In the genomic region with DNA sequence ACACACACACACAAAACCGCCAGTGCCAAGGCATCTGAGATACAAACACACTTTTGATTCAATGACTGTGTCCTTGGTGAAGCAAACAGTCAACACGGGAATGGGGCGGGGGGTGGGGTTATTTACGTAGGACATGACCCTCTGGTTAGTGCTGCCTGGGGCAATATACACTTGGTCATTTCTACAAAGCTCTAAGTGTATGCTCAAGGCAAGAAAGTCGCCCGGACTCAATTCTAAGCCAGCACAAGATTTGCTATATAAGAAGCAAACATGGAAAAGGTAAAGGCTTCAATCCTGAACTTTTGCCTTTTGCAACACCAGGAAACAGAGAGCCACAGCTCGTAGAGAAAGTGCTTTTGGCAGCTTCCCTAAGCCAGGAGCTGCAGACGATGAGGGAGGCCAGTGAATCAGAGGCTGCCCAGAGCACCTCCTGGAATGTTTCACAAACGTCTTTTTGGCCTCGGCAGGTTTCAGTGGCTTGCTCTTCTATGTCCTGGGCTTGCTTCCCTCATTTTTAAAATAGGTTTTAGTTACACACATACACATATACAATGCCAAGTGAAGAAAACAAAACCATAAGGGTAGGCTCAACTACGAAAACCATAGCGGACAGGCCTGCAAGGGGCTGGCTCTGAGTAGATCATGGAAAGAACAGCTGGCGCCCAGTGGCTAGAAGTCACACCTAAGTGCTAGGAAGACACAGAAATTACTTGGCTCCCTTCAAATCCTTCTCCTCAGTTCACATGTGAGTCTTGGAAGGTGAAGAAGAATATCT, we compare ENCODE assay signal across 9 cellular contexts.
A peak's percentile ranks its signal among the peaks of the same experiment; 100 is the strongest.
DNase-seq lines count a peak whose midpoint lies in the region; ATAC-seq and TF ChIP-seq lines count a peak whose summit lies in the region.
"Had no signal": no experiment of that assay in that cellular context is flagged by ENCODE, and none has a peak within 500 bp of the region (broad histone marks: within the 10 kb centered on the region; RNA-seq: fewer than 3 reads in every experiment).

No MANE protein-coding gene starts in this region.

- H3K4me3 ChIP-seq in AG04449 (ENCODE audit: low read depth, low read length) (no peak overlapping the region), esophagus (ENCODE audit: low read depth in 1 of 2, low read length in 2 of 2) (no peak overlapping the region), mucosa of descending colon (no peak overlapping the region), lower leg skin (ENCODE audit: low read depth, poor library complexity, severe bottlenecking) (no peak overlapping the region)
- H3K4me3 ChIP-seq: BLaER1 treated with 17β-estradiol and CSF1 and Interleukin-3, amounts not matched to agents 10 nM and 100 nM had no signal

- TF ChIP-seq CTCF in AG04449 (IDR thresholded peaks at IDR 0.05; ENCODE audit: insufficient read depth, low read length, missing control alignments), result no peak
- TF ChIP-seq CTCF in mucosa of descending colon (IDR thresholded peaks at IDR 0.05), result no peak
- no peak for TF ChIP-seq CTCF in lower leg skin (IDR thresholded peaks at IDR 0.05)

- no peaks in the 10 kb centered on the region for H3K9me3 ChIP-seq in esophagus (ENCODE audit: control insufficient read depth in 2 of 2, insufficient read depth in 1 of 2, low read depth in 1 of 2, low read length in 1 of 2)
- H3K9me3 ChIP-seq in mucosa of descending colon, result no peaks in the 10 kb centered on the region
- H3K9me3 ChIP-seq: BLaER1 treated with 17β-estradiol and CSF1 and Interleukin-3, amounts not matched to agents 10 nM and 100 nM had no signal

- H3K27me3 ChIP-seq in esophagus (ENCODE audit: control insufficient read depth in 1 of 2, insufficient read depth in 2 of 2, low read length in 2 of 2), result no peaks in the 10 kb centered on the region
- H3K27me3 ChIP-seq: BLaER1 treated with 17β-estradiol and CSF1 and Interleukin-3, amounts not matched to agents 10 nM and 100 nM had no signal

- no peaks in the 10 kb centered on the region for H3K4me1 ChIP-seq in esophagus (ENCODE audit: control insufficient read depth in 2 of 2, insufficient read depth in 2 of 2, low read length in 1 of 2)
- H3K4me1 ChIP-seq in mucosa of descending colon (ENCODE audit: low read depth), result no peaks in the 10 kb centered on the region
- H3K4me1 ChIP-seq: BLaER1 treated with 17β-estradiol and CSF1 and Interleukin-3, amounts not matched to agents 10 nM and 100 nM had no signal

- CTCF ChIA-PET in AG04449 (lab: Yijun Ruan, JAX), result interaction anchor here (1.1 to 3.4 kb wide), 4 partner anchors 17 to 169 kb away, joined by 3 to 19 read pairs (median 10); no protein-coding TSS in a partner anchor

- ATAC-seq in mucosa of descending colon (peak; percentile 84), GM19023 (IDR thresholded peaks at IDR 0.05; ENCODE audit: unreplicated experiment) (no peak), HG02759 (IDR thresholded peaks at IDR 0.05; ENCODE audit: unreplicated experiment) (no peak)

- H3K27ac ChIP-seq in esophagus (ENCODE audit: low read depth in 2 of 2, low read length in 1 of 2), result peak overlapping the region; percentile 25 to 59
- H3K27ac ChIP-seq: BLaER1 treated with 17β-estradiol and CSF1 and Interleukin-3, amounts not matched to agents 10 nM and 100 nM had no signal

- DNase-seq in AG04449 (ENCODE audit: low read depth, low spot score), result peak; percentile 46
- DNase-seq in NCI-H774 (lab: John Stamatoyannopoulos, UW), result peak; percentile 19
- peak in 1 of 3 donors; percentile 19 for DNase-seq in mucosa of descending colon
- DNase-seq in lower leg skin (ENCODE audit: low spot score in 2 of 2), result no peak
- DNase-seq in DMS79 (lab: John Stamatoyannopoulos, UW), result no peak

- intact Hi-C loops in mucosa of descending colon (cut with DNase I, micrococcal nuclease), result no loop called here
- intact Hi-C loops in lower leg skin (cut with DNase I; ENCODE audit: low total_unique reads), result no loop called here

- WGBS in esophagus, 2 donors, result 45 to 47% methylated on average over 13 of the region's 13 CpGs
- WGBS in lower leg skin, 2 donors, result 56 to 64% methylated on average over 13 of the region's 13 CpGs

- TF ChIP-seq POLR2A in lower leg skin (IDR thresholded peaks at IDR 0.05), result no peak

- POLR2A ChIA-PET in AG04449 (lab: Yijun Ruan, JAX), result interaction anchor here (0.8 to 0.9 kb wide), 2 partner anchors 13 to 110 kb away, joined by 3 to 4 read pairs; partner anchors contain the start of gene WWTR1

- no peaks in the 10 kb centered on the region for H3K36me3 ChIP-seq in esophagus (ENCODE audit: control insufficient read depth in 2 of 2, insufficient read depth in 2 of 2, low read length in 1 of 2)
- H3K36me3 ChIP-seq in mucosa of descending colon (ENCODE audit: low read depth), result no peaks in the 10 kb centered on the region
- H3K36me3 ChIP-seq: BLaER1 treated with 17β-estradiol and CSF1 and Interleukin-3, amounts not matched to agents 10 nM and 100 nM had no signal

Comparison
In these comparisons a context has a peak if more than half of its experiments do, and no peak if none do; other contexts are left out.
1. DNase-seq: peak in AG04449 (single experiment) and NCI-H774 (single experiment); none in lower leg skin (0 of 2) and DMS79 (single experiment).